ENCODE assay signal across 14 cellular contexts in genomic region chr3:160758929-160759577, GRCh38. TPM values are rescaled to one million over a fixed set of nuclear protein-coding genes. Genes with fewer than 3 reads are reported as not detected.
DNase-seq lines count a peak whose midpoint lies in the region; ATAC-seq and TF ChIP-seq lines count a peak whose summit lies in the region.
"Had no signal": no experiment of that assay in that cellular context is flagged by ENCODE, and none has a peak within 500 bp of the region (broad histone marks: within the 10 kb centered on the region; RNA-seq: fewer than 3 reads in every experiment).

No MANE protein-coding gene starts in this region.

- BruUV-seq in MCF 10A (replicated peaks; lab: Mats Ljungman, UMichigan): no TSS peak

- H3K36me3 Mint-ChIP-seq in MCF 10A (ENCODE audit: insufficient read depth, unreplicated experiment): peaks cover 6% of the 10 kb centered on the region

- H3K36me3 ChIP-seq in breast epithelium (no peaks in the 10 kb centered on the region), OCI-LY1 (ENCODE audit: insufficient read depth, low read length) (no peaks in the 10 kb centered on the region), hepatocyte (replicated peaks; ENCODE audit: insufficient read depth, low read depth) (no peaks in the 10 kb centered on the region), tibial artery (no peaks in the 10 kb centered on the region)
- H3K36me3 ChIP-seq: vagina had no signal

- no peak overlapping the region for H3K9ac ChIP-seq in OCI-LY1 (ENCODE audit: low read length)
- H3K9ac ChIP-seq: GM23248 had no signal

- H3K27ac ChIP-seq in breast epithelium (no peak overlapping the region), OCI-LY1 (ENCODE audit: low read depth, low read length, poor library complexity, severe bottlenecking) (no peak overlapping the region), hepatocyte (no peak overlapping the region), tibial artery (no peak overlapping the region)
- H3K27ac ChIP-seq: GM23248, HL-60, vagina had no signal

- H3F3A ChIP-seq in OCI-LY1 (ENCODE audit: insufficient read depth, low read length): no peaks in the 10 kb centered on the region

- no peak overlapping the region for H3K27ac Mint-ChIP-seq in MCF 10A (ENCODE audit: low read depth, unreplicated experiment)

- CTCF ChIA-PET in MCF 10A (lab: Yijun Ruan, JAX): interaction anchor here (0.6 to 5.6 kb wide), 13 partner anchors 8 to 906 kb away, joined by 3 to 38 read pairs (median 3); no protein-coding TSS in a partner anchor

- peaks cover 13% of the 10 kb centered on the region for H3K4me1 Mint-ChIP-seq in MCF 10A (ENCODE audit: insufficient read depth, unreplicated experiment)

- DNase-seq in MCF 10A (ENCODE audit: unreplicated experiment): no peak
- no peak for DNase-seq in breast epithelium (ENCODE audit: low spot score in 2 of 2)
- no peak for DNase-seq in hepatocyte (ENCODE audit: low spot score)
- DNase-seq in tibial artery: no peak
- DNase-seq in activated CD8-positive, alpha-beta memory T cell treated with anti-CD3 and anti-CD28 coated beads for 24 hours: no peak
- DNase-seq: activated CD4-positive, alpha-beta T cell treated with anti-CD3 and anti-CD28 coated beads for 48 hours; effector memory CD4-positive, alpha-beta T cell; GM23248; NCI-H748 treated with DMSO at 0.1 percent for 48 hours had no signal

- H3K9me3 Mint-ChIP-seq in MCF 10A (ENCODE audit: unreplicated experiment): no peaks in the 10 kb centered on the region

- no peak overlapping the region for H3K4me2 ChIP-seq in OCI-LY1 (ENCODE audit: low read length)
- H3K4me2 ChIP-seq in hepatocyte: peak overlapping the region; percentile 98

- no peaks in the 10 kb centered on the region for H3K4me1 ChIP-seq in breast epithelium
- H3K4me1 ChIP-seq in OCI-LY1 (ENCODE audit: insufficient read depth, low read length, severe bottlenecking): peaks cover 28% of the 10 kb centered on the region
- peaks cover 10% of the 10 kb centered on the region for H3K4me1 ChIP-seq in hepatocyte (ENCODE audit: insufficient read depth)
- peaks cover 0 to 32% (median 10%) of the 10 kb centered on the region in 4 donors for H3K4me1 ChIP-seq in tibial artery

- H3K4me3 ChIP-seq in breast epithelium (peak overlapping the region in 1 of 3 donors; percentile 97), OCI-LY1 (ENCODE audit: low read depth, low read length, poor library complexity, severe bottlenecking) (no peak overlapping the region), hepatocyte (no peak overlapping the region), tibial artery (no peak overlapping the region)
- H3K4me3 ChIP-seq: GM23248, vagina had no signal

- 87% methylated on average over 3 of the region's 3 CpGs for WGBS in hepatocyte (ENCODE audit: low lambda C conversion rate, missing lambda C conversion rate)

- H4K20me1 ChIP-seq in OCI-LY1 (ENCODE audit: insufficient read depth, low read length) (no peaks in the 10 kb centered on the region), hepatocyte (ENCODE audit: insufficient read depth, poor library complexity, severe bottlenecking) (no peaks in the 10 kb centered on the region)

- intact Hi-C loops in MCF 10A (cut with micrococcal nuclease) (loop anchor here (1.0 to 10.0 kb wide), 3 partner anchors 43 to 183 kb away; partner anchors contain the start of gene ARL14), breast epithelium (cut with DNase I; ENCODE audit: low total_unique reads) (no loop called here), tibial artery (cut with DNase I; ENCODE audit: low total_unique reads) (loop anchor here (5.0 kb wide), 1 partner anchor 183 kb away; no protein-coding TSS in a partner anchor)

- H3K27me3 ChIP-seq in breast epithelium: no peaks in the 10 kb centered on the region
- H3K27me3 ChIP-seq in OCI-LY1 (ENCODE audit: insufficient read depth, low read length): peaks cover 6% of the 10 kb centered on the region; the same call in 1 of the 2 replicates
- H3K27me3 ChIP-seq in hepatocyte: no peaks in the 10 kb centered on the region
- H3K27me3 ChIP-seq in tibial artery: no peaks in the 10 kb centered on the region
- H3K27me3 ChIP-seq: vagina had no signal

- H3K79me2 ChIP-seq in OCI-LY1 (ENCODE audit: insufficient read depth, low read length) (no peaks in the 10 kb centered on the region), hepatocyte (peaks cover 38% of the 10 kb centered on the region)

- ATAC-seq in HG03108 (IDR thresholded peaks at IDR 0.05; ENCODE audit: unreplicated experiment) (no peak), HG02588 (IDR thresholded peaks at IDR 0.05; ENCODE audit: unreplicated experiment) (no peak)

- no peaks in the 10 kb centered on the region for H3K9me2 ChIP-seq in OCI-LY1 (ENCODE audit: low read depth, low read length)
- no peaks in the 10 kb centered on the region for H3K9me2 ChIP-seq in hepatocyte (replicated peaks; ENCODE audit: insufficient read depth)

- H2AFZ ChIP-seq in OCI-LY1 (ENCODE audit: low read length) (no peak overlapping the region), hepatocyte (no peak overlapping the region)
- H2AFZ ChIP-seq: GM23248 had no signal

- H3K4me3 Mint-ChIP-seq in MCF 10A (ENCODE audit: unreplicated experiment): peak overlapping the region; percentile 95

- H3K27me3 Mint-ChIP-seq in MCF 10A (ENCODE audit: insufficient read depth, unreplicated experiment): no peaks in the 10 kb centered on the region

- POLR2A ChIA-PET in MCF 10A (lab: Yijun Ruan, JAX): interaction anchor here (0.6 to 1.3 kb wide), 7 partner anchors 10 to 465 kb away, joined by 3 to 7 read pairs (median 4); no protein-coding TSS in a partner anchor

- no peaks in the 10 kb centered on the region for H3K9me3 ChIP-seq in breast epithelium
- no peaks in the 10 kb centered on the region for H3K9me3 ChIP-seq in OCI-LY1 (ENCODE audit: low read length)
- H3K9me3 ChIP-seq in hepatocyte (ENCODE audit: low read depth): no peaks in the 10 kb centered on the region
- H3K9me3 ChIP-seq in tibial artery: no peaks in the 10 kb centered on the region
- H3K9me3 ChIP-seq: vagina had no signal

- TF ChIP-seq CTCF in MCF 10A (IDR thresholded peaks at IDR 0.05; ENCODE audit: unreplicated experiment): no peak
- no peak for TF ChIP-seq CTCF in breast epithelium (IDR thresholded peaks at IDR 0.05)
- peak; percentile 13; the same call in 1 of the 2 replicates for TF ChIP-seq CTCF in OCI-LY1 (IDR thresholded peaks at IDR 0.05; ENCODE audit: low read length)
- peak; percentile 37 for TF ChIP-seq CTCF in hepatocyte (IDR thresholded peaks at IDR 0.05; ENCODE audit: poor library complexity)
- TF ChIP-seq CTCF in tibial artery (IDR thresholded peaks at IDR 0.05): peak; percentile 17 to 25

- TF ChIP-seq POLR2A in breast epithelium (IDR thresholded peaks at IDR 0.05): no peak

RNA-seq across cellular contexts. Expression of gene PPM1L, which starts 3.0 kb away (rescaled TPM):
- 1.7 and 2.1 TPM in 2 replicates for total RNA-seq in MCF 10A (2022)
- total RNA-seq in breast epithelium: 100 to 1,000 TPM in 1 of 3 donors, 10 to 100 TPM in 2; 12.8 to 136 (median 24.6) TPM
- 13.1 and 13.6 TPM in 2 replicates for total RNA-seq in hepatocyte
- 4.0 and 5.1 TPM in 2 replicates for polyA plus RNA-seq in hepatocyte

Comparison
In these comparisons a context has a peak if more than half of its experiments do, and no peak if none do; other contexts are left out.
1. CTCF ChIP-seq: peak in OCI-LY1 (single experiment), hepatocyte (single experiment) and tibial artery (2 of 2); none in MCF 10A (single experiment) and breast epithelium (0 of 3).